ENCODE assay signal across 11 cellular contexts in genomic region chr3:53167418-53168174, GRCh38. TPM values are rescaled to one million over a fixed set of nuclear protein-coding genes. Genes with fewer than 3 reads are reported as not detected.
DNase-seq lines count a peak whose midpoint lies in the region; ATAC-seq and TF ChIP-seq lines count a peak whose summit lies in the region.
"Had no signal": no experiment of that assay in that cellular context is flagged by ENCODE, and none has a peak within 500 bp of the region (broad histone marks: within the 10 kb centered on the region; RNA-seq: fewer than 3 reads in every experiment).

No MANE protein-coding gene starts in this region.

- H3K4me3 ChIP-seq in GM12865 (ENCODE audit: low read depth, low read length) (peak overlapping the region; percentile 52), neuronal stem cell (ENCODE audit: low read length in 2 of 2) (no peak overlapping the region)
- H3K4me3 ChIP-seq: gastrocnemius medialis had no signal

- H3K36me3 ChIP-seq in neuronal stem cell (replicated peaks in 1 of 2; ENCODE audit: control insufficient read depth in 2 of 2, insufficient read depth in 2 of 2, low read length in 2 of 2): no peaks in the 10 kb centered on the region
- H3K36me3 ChIP-seq: gastrocnemius medialis had no signal

- H3K79me1 ChIP-seq in neuronal stem cell (ENCODE audit: low read depth, low read length): peaks cover 19% of the 10 kb centered on the region

- no peaks in the 10 kb centered on the region for H3K9me3 ChIP-seq in neuronal stem cell (replicated peaks in 1 of 2; ENCODE audit: control insufficient read depth in 2 of 2, insufficient read depth in 1 of 2, low read depth in 1 of 2, low read length in 2 of 2)
- H3K9me3 ChIP-seq: gastrocnemius medialis had no signal

- no CpG with 5 or more reads among the region's 7 CpGs for WGBS in neuronal stem cell (ENCODE audit: extremely low coverage in 2 of 2, insufficient read length in 2 of 2, insufficient replicate concordance in 1 of 2), 2 donors

- H3K9ac ChIP-seq in neuronal stem cell (ENCODE audit: low read depth, low read length, poor library complexity): peak overlapping the region; percentile 64

- peak overlapping the region; percentile 51 for H2BK15ac ChIP-seq in neuronal stem cell (ENCODE audit: low read length)

- ATAC-seq in HG03354 (IDR thresholded peaks at IDR 0.05; ENCODE audit: poor library complexity, severe bottlenecking, unreplicated experiment) (peak; percentile 48), left ventricle myocardium superior (no peak)
- ATAC-seq: activated T-cell treated with anti-CD3 and anti-CD28 coated beads, Interleukin-2, amount 50 U/mL, for 72 hours had no signal

- peaks cover 0 to 33% (median 0%) of the 10 kb centered on the region in 3 experiments for H3K27me3 ChIP-seq in neuronal stem cell (ENCODE audit: control insufficient read depth in 3 of 3, insufficient read depth in 3 of 3, low read depth in 1 of 3, low read length in 3 of 3)
- H3K27me3 ChIP-seq: gastrocnemius medialis had no signal

- H3K14ac ChIP-seq in neuronal stem cell (ENCODE audit: low read length): peak overlapping the region; percentile 3

- no peak overlapping the region for H4K8ac ChIP-seq in neuronal stem cell (ENCODE audit: low read depth, low read length)

- H2AFZ ChIP-seq in neuronal stem cell (ENCODE audit: low read length): peak overlapping the region; percentile 86

- peak overlapping the region; percentile 18 for H3K4ac ChIP-seq in neuronal stem cell (ENCODE audit: low read length)

- intact Hi-C loops in left ventricle myocardium superior (cut with micrococcal nuclease): no loop called here

- H3K18ac ChIP-seq in neuronal stem cell (ENCODE audit: low read length): peak overlapping the region; percentile 84

- no peak overlapping the region for H2BK12ac ChIP-seq in neuronal stem cell (ENCODE audit: low read length)

- peak overlapping the region; percentile 93 for H4K91ac ChIP-seq in neuronal stem cell (ENCODE audit: low read depth, low read length, poor library complexity)

- H3K4me1 ChIP-seq in neuronal stem cell (ENCODE audit: control insufficient read depth in 2 of 2, insufficient read depth in 1 of 2, low read depth in 1 of 2, low read length in 2 of 2): peaks cover 45 to 48% of the 10 kb centered on the region in 2 donors

- peak overlapping the region; percentile 70 for H3K27ac ChIP-seq in cingulate gyrus (ENCODE audit: low read depth, low read length)
- H3K27ac ChIP-seq in neuronal stem cell (replicated peaks; ENCODE audit: low read length): no peak overlapping the region
- H3K27ac ChIP-seq: gastrocnemius medialis had no signal

- no peak overlapping the region for H3K4me2 ChIP-seq in neuronal stem cell (ENCODE audit: insufficient read depth, low read length, poor library complexity, severe bottlenecking)

- peak overlapping the region; percentile 33 for H2BK5ac ChIP-seq in neuronal stem cell (ENCODE audit: low read length)

- TF ChIP-seq CTCF in GM12865 (IDR thresholded peaks at IDR 0.05; ENCODE audit: insufficient read depth, low read depth, low read length, missing control alignments): no peak

- H3K23ac ChIP-seq in neuronal stem cell (ENCODE audit: low read depth, low read length, poor library complexity): no peak overlapping the region

- DNase-seq in GM12865 (ENCODE audit: low read depth) (peak; percentile 62), neuronal stem cell (ENCODE audit: low spot score) (no peak), cerebellar cortex (ENCODE audit: low spot score) (no peak), left ventricle myocardium superior (no peak), activated gamma-delta T cell treated with Interleukin-2 at 50 U/mL for 16 hours (no peak)
- no peak for DNase-seq in activated effector memory CD4-positive, alpha-beta T cell treated with Interleukin-2 at 50 U/mL for 16 hours
- DNase-seq: activated T-cell treated with anti-CD3 and anti-CD28 coated beads, Interleukin-2, amount 50 U/mL, for 72 hours; T-helper 9 cell had no signal

- H2BK120ac ChIP-seq in neuronal stem cell (ENCODE audit: low read depth, low read length): peak overlapping the region; percentile 57

- H2AK5ac ChIP-seq in neuronal stem cell (ENCODE audit: low read depth, low read length): peak overlapping the region; percentile 91

RNA-seq across cellular contexts. Expression of gene PRKCD, which starts 6.6 kb away (rescaled TPM):
- 7.8 TPM for polyA plus RNA-seq in neuronal stem cell (2013, experiment 1 of 2)
- 7.9 TPM for polyA plus RNA-seq in neuronal stem cell (2013, experiment 2 of 2)
- 13.2 TPM for total RNA-seq in left ventricle myocardium superior

RNA-seq across cellular contexts. Expression of gene RFT1, which starts 37.4 kb away (rescaled TPM):
- polyA plus RNA-seq in neuronal stem cell (2013, experiment 1 of 2): 9.3 TPM
- 9.6 TPM for polyA plus RNA-seq in neuronal stem cell (2013, experiment 2 of 2)
- total RNA-seq in left ventricle myocardium superior: 8.5 TPM
